Comparison of ENCODE assay signal across 20 cellular contexts in genomic region chr11:12321217-12321937, GRCh38. TPM values are rescaled to one million over a fixed set of nuclear protein-coding genes. Genes with fewer than 3 reads are reported as not detected.
DNase-seq lines count a peak whose midpoint lies in the region; ATAC-seq and TF ChIP-seq lines count a peak whose summit lies in the region.
"Had no signal": no experiment of that assay in that cellular context is flagged by ENCODE, and none has a peak within 500 bp of the region (broad histone marks: within the 10 kb centered on the region; RNA-seq: fewer than 3 reads in every experiment).

No MANE protein-coding gene starts in this region.

- H3K9me3 ChIP-seq in T-helper 17 cell (ENCODE audit: control insufficient read depth, low read length, poor library complexity, severe bottlenecking) = no peaks in the 10 kb centered on the region

- no peak for TF ChIP-seq CTCF in nephron progenitor cell (IDR thresholded peaks at IDR 0.05)

- H3K27ac Mint-ChIP-seq in T-helper 17 cell (no peak overlapping the region), nephron progenitor cell (peak overlapping the region; percentile 25)

- H3K27me3 Mint-ChIP-seq in T-helper 17 cell (no peaks in the 10 kb centered on the region), nephron progenitor cell (ENCODE audit: low read depth, poor library complexity) (peaks cover 4% of the 10 kb centered on the region)

- H3K36me3 Mint-ChIP-seq in T-helper 17 cell (ENCODE audit: low read depth) (peaks cover 11% of the 10 kb centered on the region), nephron progenitor cell (ENCODE audit: low read depth) (peaks cover 6% of the 10 kb centered on the region)

- DNase-seq in NCI-H2081 (lab: John Stamatoyannopoulos, UW) = peak; percentile 18 to 36
- no peak for DNase-seq in NCI-H2081 treated with DMSO at 0.1 percent for 48 hours (lab: John Stamatoyannopoulos, UW)
- peak; percentile 81 for DNase-seq in DMS79 (lab: John Stamatoyannopoulos, UW)
- no peak for DNase-seq in T-helper 17 cell
- no peak for DNase-seq in nephron progenitor cell
- DNase-seq in HCEC 1CT = no peak
- DNase-seq: activated gamma-delta T cell, amygdala, caudate nucleus, dermis blood vessel endothelial cell, GF-D8, MV-4-11, NCI-H2107, NCI-H524 treated with DMSO at 0.1 percent for 48 hours, nucleus accumbens, substantia nigra, SW 1271 had no signal

- peaks cover 10% of the 10 kb centered on the region for H3K9me3 Mint-ChIP-seq in nephron progenitor cell

- H3K4me3 Mint-ChIP-seq in T-helper 17 cell = peak overlapping the region; percentile 58
- H3K4me3 Mint-ChIP-seq in nephron progenitor cell = no peak overlapping the region

- H3K4me1 Mint-ChIP-seq in T-helper 17 cell = peaks cover 7% of the 10 kb centered on the region
- peaks cover 36% of the 10 kb centered on the region for H3K4me1 Mint-ChIP-seq in nephron progenitor cell

- ATAC-seq in T-helper 17 cell (no peak), GM18519 (IDR thresholded peaks at IDR 0.05; ENCODE audit: low FRiP score, unreplicated experiment) (no peak), HG03045 (IDR thresholded peaks at IDR 0.05; ENCODE audit: unreplicated experiment) (no peak)
- ATAC-seq: Right ventricle myocardium inferior had no signal

RNA-seq across cellular contexts. Expression of gene PARVA, which starts 56.0 kb away (rescaled TPM):
- 1 to 10 TPM in 1 of 2 donors, under 1 TPM in 1; 0.16 to 1.8 TPM for total RNA-seq in T-helper 17 cell

Comparison
In these comparisons a context has a peak if more than half of its experiments do, and no peak if none do; other contexts are left out.
1. DNase-seq: peak in NCI-H2081 (2 of 2) and DMS79 (single experiment); none in NCI-H2081 treated with DMSO at 0.1 percent for 48 hours (single experiment), T-helper 17 cell (0 of 3), nephron progenitor cell (single experiment) and HCEC 1CT (single experiment).